In the genomic region with DNA sequence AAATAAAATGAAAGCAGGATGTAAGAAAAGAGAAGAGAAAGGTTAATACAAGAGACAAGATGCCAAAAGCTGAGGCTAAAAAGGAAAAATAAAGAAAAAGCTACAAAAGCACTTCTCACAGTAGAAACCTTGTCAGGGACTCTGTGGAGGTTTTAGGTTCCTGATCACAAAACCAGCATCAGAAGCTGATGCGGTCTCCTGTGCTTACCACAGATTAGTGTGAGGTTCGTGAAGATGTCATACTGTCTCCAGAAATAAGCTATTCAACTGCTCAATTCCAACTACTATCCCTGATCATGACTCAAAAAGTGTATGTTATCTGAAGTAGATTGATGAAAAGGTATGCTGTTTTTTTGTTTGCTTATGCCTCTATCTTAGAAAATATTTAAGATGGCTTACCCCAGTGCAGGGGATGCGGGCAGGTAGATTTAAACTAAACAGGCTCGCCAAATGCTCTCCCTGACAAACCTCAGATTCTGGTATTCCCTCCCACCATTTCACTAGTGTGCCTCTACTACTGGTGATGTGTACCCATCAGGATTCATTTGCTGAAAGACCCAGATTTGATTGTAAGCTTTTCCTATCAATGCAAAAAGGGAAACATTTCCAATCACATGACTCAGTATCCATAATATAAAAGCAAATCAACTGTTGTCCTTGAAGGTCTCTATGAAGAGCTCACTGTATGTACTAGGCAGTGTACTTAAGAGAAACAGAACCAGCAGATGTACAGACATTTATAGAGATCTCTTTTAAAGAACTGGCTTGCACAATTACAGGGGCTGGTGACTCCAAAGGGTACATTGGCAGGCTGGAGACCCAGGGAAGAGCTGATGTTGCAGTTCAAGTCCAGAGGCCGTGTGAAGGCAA, we compare ENCODE assay signal across 17 cellular contexts.
DNase-seq lines count a peak whose midpoint lies in the region; ATAC-seq and TF ChIP-seq lines count a peak whose summit lies in the region.
"Had no signal": no experiment of that assay in that cellular context is flagged by ENCODE, and none has a peak within 500 bp of the region (broad histone marks: within the 10 kb centered on the region; RNA-seq: fewer than 3 reads in every experiment).

No MANE protein-coding gene starts in this region.

- H3K4me3 Mint-ChIP-seq in CD8-positive, alpha-beta T cell: peak overlapping the region; percentile 54
- H3K4me3 Mint-ChIP-seq in activated T-helper 2 cell treated with anti-CD3 and anti-CD28 coated beads, Interferon-gamma antibody, Interleukin-2, Interleukin-4, amounts not matched to agents 10 μg/mL and 5 μg/mL and 100 μg/mL, durations not matched to agents 14 hours and 24 hours and 36 hours (ENCODE audit: low read depth): no peak overlapping the region
- peak overlapping the region in 9 of 10 donors; percentile 6 to 67 (median 51) for H3K4me3 Mint-ChIP-seq in naive thymus-derived CD4-positive, alpha-beta T cell

- POLR2A ChIA-PET in CD8-positive, alpha-beta T cell (lab: Charles Lee): interaction anchor here (0.5 to 2.5 kb wide), 4 partner anchors 43 to 164 kb away, joined by 3 to 7 read pairs (median 4); no protein-coding TSS in a partner anchor
- POLR2A ChIA-PET in naive thymus-derived CD4-positive, alpha-beta T cell (lab: Charles Lee): no interaction called here
- POLR2A ChIA-PET in OCI-LY7 (lab: Charles Lee): interaction anchor here (0.6 kb wide), 1 partner anchor 62 kb away, joined by 6 read pairs; no protein-coding TSS in a partner anchor

- no peaks in the 10 kb centered on the region for H3K9me3 ChIP-seq in CD8-positive, alpha-beta T cell (ENCODE audit: low read length)
- H3K9me3 ChIP-seq in naive thymus-derived CD4-positive, alpha-beta T cell (ENCODE audit: control insufficient read depth in 2 of 3, low read length in 3 of 3): peaks cover 0 to 6% (median 0%) of the 10 kb centered on the region in 3 experiments
- no peaks in the 10 kb centered on the region for H3K9me3 ChIP-seq in OCI-LY7 (ENCODE audit: low read length)
- H3K9me3 ChIP-seq: pancreas had no signal

- TF ChIP-seq CTCF in CD8-positive, alpha-beta T cell (IDR thresholded peaks at IDR 0.05): no peak
- no peak for TF ChIP-seq CTCF in OCI-LY7 (conservative IDR thresholded peaks at IDR 0.05; ENCODE audit: low read length)

- H3K4me1 Mint-ChIP-seq in CD8-positive, alpha-beta T cell (ENCODE audit: low read depth): peaks cover 80% of the 10 kb centered on the region
- peaks cover 48% of the 10 kb centered on the region for H3K4me1 Mint-ChIP-seq in activated T-helper 2 cell treated with anti-CD3 and anti-CD28 coated beads, Interferon-gamma antibody, Interleukin-2, Interleukin-4, amounts not matched to agents 10 μg/mL and 5 μg/mL and 100 μg/mL, durations not matched to agents 14 hours and 24 hours and 36 hours (ENCODE audit: low read depth)
- H3K4me1 Mint-ChIP-seq in naive thymus-derived CD4-positive, alpha-beta T cell: peaks cover 45 to 90% (median 84%) of the 10 kb centered on the region in 7 donors

- H3K27ac Mint-ChIP-seq in CD8-positive, alpha-beta T cell: peak overlapping the region; percentile 73
- peak overlapping the region; percentile 27 for H3K27ac Mint-ChIP-seq in activated T-helper 2 cell treated with anti-CD3 and anti-CD28 coated beads, Interferon-gamma antibody, Interleukin-2, Interleukin-4, amounts not matched to agents 10 μg/mL and 5 μg/mL and 100 μg/mL, durations not matched to agents 14 hours and 24 hours and 36 hours
- H3K27ac Mint-ChIP-seq in naive thymus-derived CD4-positive, alpha-beta T cell: peak overlapping the region; percentile 6 to 88 (median 58)

- no peaks in the 10 kb centered on the region for H3K9me2 ChIP-seq in OCI-LY7 (ENCODE audit: insufficient read depth, low read length)

- ATAC-seq in CD8-positive, alpha-beta T cell: peak; percentile 92
- peak; percentile 81 for ATAC-seq in naive thymus-derived CD4-positive, alpha-beta T cell

- CTCF ChIA-PET in CD8-positive, alpha-beta T cell (lab: Charles Lee): interaction anchor here (0.9 to 3.1 kb wide), 4 partner anchors 28 to 560 kb away, joined by 3 to 10 read pairs (median 3); no protein-coding TSS in a partner anchor
- CTCF ChIA-PET in naive thymus-derived CD4-positive, alpha-beta T cell (lab: Charles Lee): interaction anchor here (1.1 to 1.7 kb wide), 2 partner anchors 17 to 410 kb away, joined by 3 to 4 read pairs; no protein-coding TSS in a partner anchor
- CTCF ChIA-PET in OCI-LY7 (lab: Charles Lee; ENCODE audit: unreplicated experiment): no interaction called here

- peaks cover 3% of the 10 kb centered on the region for H3K36me3 ChIP-seq in CD8-positive, alpha-beta T cell (ENCODE audit: insufficient read depth, low read length)
- H3K36me3 ChIP-seq in naive thymus-derived CD4-positive, alpha-beta T cell (ENCODE audit: control insufficient read depth in 2 of 3, insufficient read depth in 3 of 3, low read length in 3 of 3): peaks cover 0 to 4% (median 0%) of the 10 kb centered on the region in 3 experiments
- H3K36me3 ChIP-seq in H7 (replicated peaks; ENCODE audit: control insufficient read depth, insufficient read depth, low read length): no peaks in the 10 kb centered on the region; the same call in none of the 2 replicates
- H3K36me3 ChIP-seq in OCI-LY7 (ENCODE audit: insufficient read depth, low read length): no peaks in the 10 kb centered on the region; the same call in 1 of the 2 replicates
- H3K36me3 ChIP-seq: pancreas had no signal

- no peaks in the 10 kb centered on the region for H3K27me3 Mint-ChIP-seq in CD8-positive, alpha-beta T cell (ENCODE audit: low read depth)
- H3K27me3 Mint-ChIP-seq in activated T-helper 2 cell treated with anti-CD3 and anti-CD28 coated beads, Interferon-gamma antibody, Interleukin-2, Interleukin-4, amounts not matched to agents 10 μg/mL and 5 μg/mL and 100 μg/mL, durations not matched to agents 14 hours and 24 hours and 36 hours (ENCODE audit: low read depth): no peaks in the 10 kb centered on the region
- no peaks in the 10 kb centered on the region for H3K27me3 Mint-ChIP-seq in naive thymus-derived CD4-positive, alpha-beta T cell

- no peak overlapping the region for H3K4me2 ChIP-seq in OCI-LY7 (ENCODE audit: low read length)
- H3K4me2 ChIP-seq: smooth muscle cell had no signal

- peaks cover 54% of the 10 kb centered on the region for H3K36me3 Mint-ChIP-seq in CD8-positive, alpha-beta T cell
- peaks cover 84% of the 10 kb centered on the region for H3K36me3 Mint-ChIP-seq in activated T-helper 2 cell treated with anti-CD3 and anti-CD28 coated beads, Interferon-gamma antibody, Interleukin-2, Interleukin-4, amounts not matched to agents 10 μg/mL and 5 μg/mL and 100 μg/mL, durations not matched to agents 14 hours and 24 hours and 36 hours (ENCODE audit: low read depth)
- peaks cover 8 to 62% (median 58%) of the 10 kb centered on the region in 5 donors for H3K36me3 Mint-ChIP-seq in naive thymus-derived CD4-positive, alpha-beta T cell

- peak; percentile 13 for DNase-seq in activated CD4-positive, alpha-beta T cell treated with anti-CD3 and anti-CD28 coated beads for 48 hours
- no peak for DNase-seq in activated CD4-positive, alpha-beta T cell treated with anti-CD3 and anti-CD28 coated beads, Interleukin-2, amount 50 U/mL, for 4 hours
- DNase-seq in CD8-positive, alpha-beta T cell: peak in 3 of 7 experiments; percentile 17 to 60 (median 21)
- no peak for DNase-seq in activated T-helper 2 cell treated with anti-CD3 and anti-CD28 coated beads, Interferon-gamma antibody, Interleukin-2, Interleukin-4, amounts not matched to agents 10 μg/mL and 5 μg/mL and 100 μg/mL, durations not matched to agents 14 hours and 24 hours and 36 hours (ENCODE audit: low spot score)
- DNase-seq in naive thymus-derived CD4-positive, alpha-beta T cell: peak in 7 of 9 donors; percentile 38 to 67 (median 50)
- DNase-seq in H7 (no peak), NCI-H524 treated with DMSO at 0.1 percent for 48 hours (lab: John Stamatoyannopoulos, UW) (no peak), OCI-LY7 (ENCODE audit: low spot score) (no peak)
- DNase-seq: 8988T; effector memory CD4-positive, alpha-beta T cell; HCEC 1CT; hippocampal formation; NCI-H1694 treated with DMSO at 0.1 percent for 48 hours; pancreas; SHP77 had no signal

- no peaks in the 10 kb centered on the region for H3K79me2 ChIP-seq in OCI-LY7 (ENCODE audit: insufficient read depth, low read depth, low read length)

- no peak overlapping the region for H3K27ac ChIP-seq in CD8-positive, alpha-beta T cell (ENCODE audit: low read depth, low read length)
- no peak overlapping the region for H3K27ac ChIP-seq in naive thymus-derived CD4-positive, alpha-beta T cell (ENCODE audit: low read depth, low read length)
- H3K27ac ChIP-seq in OCI-LY7 (ENCODE audit: low read depth, low read length, poor library complexity, severe bottlenecking): no peak overlapping the region
- H3K27ac ChIP-seq: pancreas had no signal

- H3K9me3 Mint-ChIP-seq in CD8-positive, alpha-beta T cell: peaks cover 12% of the 10 kb centered on the region
- peaks cover 8% of the 10 kb centered on the region for H3K9me3 Mint-ChIP-seq in activated T-helper 2 cell treated with anti-CD3 and anti-CD28 coated beads, Interferon-gamma antibody, Interleukin-2, Interleukin-4, amounts not matched to agents 10 μg/mL and 5 μg/mL and 100 μg/mL, durations not matched to agents 14 hours and 24 hours and 36 hours
- H3K9me3 Mint-ChIP-seq in naive thymus-derived CD4-positive, alpha-beta T cell: peaks cover 0 to 13% (median 2%) of the 10 kb centered on the region in 11 donors

- H3K4me1 ChIP-seq in CD8-positive, alpha-beta T cell (ENCODE audit: insufficient read depth, low read length): peaks cover 21% of the 10 kb centered on the region
- peaks cover 4 to 29% of the 10 kb centered on the region in 2 donors for H3K4me1 ChIP-seq in naive thymus-derived CD4-positive, alpha-beta T cell (ENCODE audit: control insufficient read depth in 2 of 2, insufficient read depth in 2 of 2, low read length in 2 of 2)
- peaks cover 16% of the 10 kb centered on the region for H3K4me1 ChIP-seq in OCI-LY7 (ENCODE audit: insufficient read depth, low read length, poor library complexity, severe bottlenecking)

- no TSS peak for BruUV-seq in OCI-LY7 (replicated peaks; lab: Mats Ljungman, UMichigan)

- H2AFZ ChIP-seq in OCI-LY7 (ENCODE audit: low read length): no peak overlapping the region

- no peak overlapping the region for H3K4me3 ChIP-seq in CD8-positive, alpha-beta T cell (ENCODE audit: low read depth, low read length)
- no peak overlapping the region for H3K4me3 ChIP-seq in naive thymus-derived CD4-positive, alpha-beta T cell (ENCODE audit: low read length)
- no peak overlapping the region for H3K4me3 ChIP-seq in H7 (ENCODE audit: insufficient read depth, low read depth, low read length)
- H3K4me3 ChIP-seq in OCI-LY7 (ENCODE audit: low read depth, low read length, poor library complexity, severe bottlenecking): no peak overlapping the region
- H3K4me3 ChIP-seq: BLaER1 treated with 17β-estradiol and CSF1 and Interleukin-3, amounts not matched to agents 10 nM and 100 nM; pancreas; smooth muscle cell had no signal

- H4K20me1 ChIP-seq in OCI-LY7 (ENCODE audit: insufficient read depth, low read length): no peaks in the 10 kb centered on the region
- H4K20me1 ChIP-seq: BLaER1 treated with 17β-estradiol and CSF1 and Interleukin-3, amounts not matched to agents 10 nM and 100 nM had no signal

- intact Hi-C loops in CD8-positive, alpha-beta T cell (cut with DNase I, micrococcal nuclease): no loop called here
- intact Hi-C loops in activated T-helper 2 cell treated with anti-CD3 and anti-CD28 coated beads, Interferon-gamma antibody, Interleukin-2, Interleukin-4, amounts not matched to agents 10 μg/mL and 5 μg/mL and 100 μg/mL, durations not matched to agents 14 hours and 24 hours and 36 hours (cut with micrococcal nuclease): loop anchor here (2.0 kb wide), 2 partner anchors 30 to 76 kb away; no protein-coding TSS in a partner anchor
- intact Hi-C loops in naive thymus-derived CD4-positive, alpha-beta T cell (cut with micrococcal nuclease): loop anchor here (2.0 kb wide), 1 partner anchor 30 kb away; no protein-coding TSS in a partner anchor
- intact Hi-C loops in OCI-LY7 (cut with micrococcal nuclease; ENCODE audit: unreplicated experiment): no loop called here

- no peaks in the 10 kb centered on the region for H3K27me3 ChIP-seq in CD8-positive, alpha-beta T cell (ENCODE audit: insufficient read depth, low read length)
- H3K27me3 ChIP-seq in naive thymus-derived CD4-positive, alpha-beta T cell (ENCODE audit: control insufficient read depth in 2 of 2, insufficient read depth in 2 of 2, low read length in 2 of 2): no peaks in the 10 kb centered on the region
- no peaks in the 10 kb centered on the region for H3K27me3 ChIP-seq in H7 (ENCODE audit: control insufficient read depth, insufficient read depth, low read length)
- H3K27me3 ChIP-seq: BLaER1 treated with 17β-estradiol and CSF1 and Interleukin-3, amounts not matched to agents 10 nM and 100 nM; pancreas had no signal

Comparison
In these comparisons a context has a peak if more than half of its experiments do, and no peak if none do; other contexts are left out.
1. DNase-seq: peak in activated CD4-positive, alpha-beta T cell treated with anti-CD3 and anti-CD28 coated beads for 48 hours (single experiment) and naive thymus-derived CD4-positive, alpha-beta T cell (7 of 9); none in activated CD4-positive, alpha-beta T cell treated with anti-CD3 and anti-CD28 coated beads, Interleukin-2, amount 50 U/mL, for 4 hours (0 of 2), activated T-helper 2 cell treated with anti-CD3 and anti-CD28 coated beads, Interferon-gamma antibody, Interleukin-2, Interleukin-4, amounts not matched to agents 10 μg/mL and 5 μg/mL and 100 μg/mL, durations not matched to agents 14 hours and 24 hours and 36 hours (single experiment), H7 (single experiment), NCI-H524 treated with DMSO at 0.1 percent for 48 hours (single experiment) and OCI-LY7 (single experiment).
2. intact Hi-C loops: an anchor here in activated T-helper 2 cell treated with anti-CD3 and anti-CD28 coated beads, Interferon-gamma antibody, Interleukin-2, Interleukin-4, amounts not matched to agents 10 μg/mL and 5 μg/mL and 100 μg/mL, durations not matched to agents 14 hours and 24 hours and 36 hours (2.0 kb wide) and naive thymus-derived CD4-positive, alpha-beta T cell (2.0 kb wide); none called in CD8-positive, alpha-beta T cell and OCI-LY7.
3. Peak in every context shown above with its lines, with median percentiles within 50 percentile points of each other: H3K27ac Mint-ChIP-seq.